12 cellular contexts compared by ENCODE assay signal in genomic region chr4:176191974-176192373, GRCh38. TPM values are rescaled to one million over a fixed set of nuclear protein-coding genes. Genes with fewer than 3 reads are reported as not detected.
A peak's percentile ranks its signal among the peaks of the same experiment; 100 is the strongest.
DNase-seq lines count a peak whose midpoint lies in the region; ATAC-seq and TF ChIP-seq lines count a peak whose summit lies in the region.
"Had no signal": no experiment of that assay in that cellular context is flagged by ENCODE, and none has a peak within 500 bp of the region (broad histone marks: within the 10 kb centered on the region; RNA-seq: fewer than 3 reads in every experiment).

No MANE protein-coding gene starts in this region.

- intact Hi-C loops in vagina (cut with DNase I) = no loop called here

- TF ChIP-seq CTCF in GM06990 (IDR thresholded peaks at IDR 0.05; ENCODE audit: insufficient read depth, low read length, poor library complexity, severe bottlenecking) = peak; percentile 12
- TF ChIP-seq CTCF in vagina (IDR thresholded peaks at IDR 0.05) = no peak

- H3K27ac ChIP-seq in vagina = no peak overlapping the region
- H3K27ac ChIP-seq: parathyroid adenoma had no signal

- H3K4me1 ChIP-seq in vagina = peaks cover 13% of the 10 kb centered on the region
- H3K4me1 ChIP-seq: parathyroid adenoma had no signal

- H3K9me3 ChIP-seq in vagina = no peaks in the 10 kb centered on the region

- H3K27me3 ChIP-seq in GM06990 (replicated peaks; ENCODE audit: control insufficient read depth, insufficient read depth, low read length) (no peaks in the 10 kb centered on the region), vagina (no peaks in the 10 kb centered on the region)

- TF ChIP-seq POLR2A in vagina (IDR thresholded peaks at IDR 0.05) = no peak

- no peak overlapping the region for H3K4me3 ChIP-seq in GM06990 (replicated peaks; ENCODE audit: low read depth, low read length)
- H3K4me3 ChIP-seq in vagina = no peak overlapping the region

- ATAC-seq in SK-N-SH treated with all-trans-retinoic acid at 6 μM for 48 hours = no peak
- ATAC-seq: activated naive CD8-positive, alpha-beta T cell treated with anti-CD3 and anti-CD28 coated beads, Interleukin-2, amount 50 U/mL, for 24 hours had no signal

- no peak for DNase-seq in GM06990 (ENCODE audit: extremely low read depth, insufficient read length)
- DNase-seq in NCI-H2029 treated with DMSO at 0.1 percent for 48 hours (lab: John Stamatoyannopoulos, UW) = peak; percentile 55
- peak; percentile 26 for DNase-seq in renal cortical epithelial cell (ENCODE audit: low read depth)
- no peak for DNase-seq in vagina (ENCODE audit: extremely low spot score in 2 of 2)
- DNase-seq in activated effector memory CD4-positive, alpha-beta T cell treated with anti-CD3 and anti-CD28 coated beads, Interleukin-2, amount 50 U/mL, for 16 hours = no peak
- no peak for DNase-seq in MV-4-11 (lab: John Stamatoyannopoulos, UW)
- DNase-seq in stimulated activated CD8-positive, alpha-beta memory T cell treated with anti-CD3 and anti-CD28 coated beads, Interleukin-4, amount 100 ng/mL, for 48 hours = no peak
- DNase-seq: activated CD4-positive, alpha-beta T cell treated with anti-CD3 and anti-CD28 coated beads for 48 hours; activated naive CD8-positive, alpha-beta T cell treated with anti-CD3 and anti-CD28 coated beads, Interleukin-2, amount 50 U/mL, for 24 hours; GF-D8 had no signal

- no peaks in the 10 kb centered on the region for H3K36me3 ChIP-seq in GM06990 (ENCODE audit: control insufficient read depth, insufficient read depth, low read length)
- H3K36me3 ChIP-seq in vagina = no peaks in the 10 kb centered on the region

TF ChIP-seq in SK-N-SH treated with all-trans-retinoic acid at 6 μM for 48 hours, 23 proteins besides CTCF, POLR2A, EP300 and RAD21:
- peak; percentile 49 for TF ChIP-seq ISL1 (CRISPR knock-in tag; IDR thresholded peaks at IDR 0.05)
- TF ChIP-seq CSDC2 (CRISPR knock-in tag; IDR thresholded peaks at IDR 0.05) = no peak
TF ChIP-seq in SK-N-SH treated with all-trans-retinoic acid at 6 μM for 48 hours: peak in this region for 1.

RNA-seq across cellular contexts. Expression of gene SPATA4, which starts 3.4 kb away (rescaled TPM):
- total RNA-seq in renal cortical epithelial cell = 0.65 and 1.2 TPM in 2 replicates
- total RNA-seq in vagina = not detected

Comparison
In these comparisons a context has a peak if more than half of its experiments do, and no peak if none do; other contexts are left out.
1. DNase-seq: peak in NCI-H2029 treated with DMSO at 0.1 percent for 48 hours (single experiment) and renal cortical epithelial cell (single experiment); none in GM06990 (single experiment), vagina (0 of 2), activated effector memory CD4-positive, alpha-beta T cell treated with anti-CD3 and anti-CD28 coated beads, Interleukin-2, amount 50 U/mL, for 16 hours (single experiment), MV-4-11 (single experiment) and stimulated activated CD8-positive, alpha-beta memory T cell treated with anti-CD3 and anti-CD28 coated beads, Interleukin-4, amount 100 ng/mL, for 48 hours (single experiment).